In genomic region chr9:31958572-31958971, GRCh38 we compare ENCODE assay signal across 30 cellular contexts.
A peak's percentile ranks its signal among the peaks of the same experiment; 100 is the strongest.
DNase-seq lines count a peak whose midpoint lies in the region; ATAC-seq, FAIRE-seq and TF ChIP-seq lines count a peak whose summit lies in the region.
"Had no signal": no experiment of that assay in that cellular context is flagged by ENCODE, and none has a peak within 500 bp of the region (broad histone marks: within the 10 kb centered on the region; RNA-seq: fewer than 3 reads in every experiment).

No MANE protein-coding gene starts in this region.

- DNase-seq in HepG2 (ENCODE audit: low spot score): no peak
- DNase-seq in right lobe of liver: no peak
- no peak for DNase-seq in A549 (ENCODE audit: low read depth in 1 of 2, low spot score in 1 of 2)
- no peak for DNase-seq in SKM-1 (lab: John Stamatoyannopoulos, UW; ENCODE audit: unreplicated experiment)
- DNase-seq: 8988T; ACHN; AML-193; BE2C; C1 segment of cervical spinal cord; Caco-2; Calu3; CD4-positive, alpha-beta memory T cell; CD4-positive, alpha-beta T cell; CD4-positive, CD25-positive, alpha-beta regulatory T cell; CD8-positive, alpha-beta memory T cell; CD8-positive, alpha-beta T cell; COR-L47; DMS 273 treated with DMSO at 0.1 percent for 48 hours; DMS153; DMS53; DMS79; DMS79 treated with DMSO at 0.1 percent for 48 hours; DND-41; EL had no signal

- H3K4me1 ChIP-seq in HepG2 (ENCODE audit: insufficient read depth, low read length) (no peaks in the 10 kb centered on the region), right lobe of liver (no peaks in the 10 kb centered on the region), A549 (no peaks in the 10 kb centered on the region)
- H3K4me1 ChIP-seq: BE2C; BLaER1; BLaER1 treated with 17β-estradiol and CSF1 and Interleukin-3, amounts not matched to agents 10 nM and 100 nM; Caco-2 had no signal

- no TSS peak for BruUV-seq in HepG2 (replicated peaks; lab: Mats Ljungman, UMichigan)

- TF ChIP-seq RAD21 in HepG2 (CRISPR knock-in tag; IDR thresholded peaks at IDR 0.05) (no peak), A549 (conservative IDR thresholded peaks at IDR 0.05 in 1 of 2, IDR thresholded peaks at IDR 0.05 in 1 of 2) (no peak)

- H3K27me3 ChIP-seq in HepG2 (ENCODE audit: control insufficient read depth in 1 of 2, insufficient read depth in 2 of 2, low read length in 2 of 2): no peaks in the 10 kb centered on the region
- H3K27me3 ChIP-seq in right lobe of liver: no peaks in the 10 kb centered on the region
- H3K27me3 ChIP-seq: BE2C; BLaER1; BLaER1 treated with 17β-estradiol and CSF1 and Interleukin-3, amounts not matched to agents 10 nM and 100 nM had no signal

- H3K4me3 ChIP-seq in HepG2 (replicated peaks in 1 of 3; ENCODE audit: insufficient read depth in 1 of 3, low read depth in 2 of 3, low read length in 3 of 3) (no peak overlapping the region), right lobe of liver (no peak overlapping the region), A549 (no peak overlapping the region)
- H3K4me3 ChIP-seq: BLaER1; BLaER1 treated with 17β-estradiol and CSF1 and Interleukin-3, amounts not matched to agents 10 nM and 100 nM had no signal

- no peaks in the 10 kb centered on the region for H3K79me2 ChIP-seq in HepG2 (ENCODE audit: insufficient read depth, low read length)

- peaks cover 62% of the 10 kb centered on the region for H3K9me3 ChIP-seq in HepG2 (ENCODE audit: low read length)
- H3K9me3 ChIP-seq in right lobe of liver: no peaks in the 10 kb centered on the region
- peaks cover 10% of the 10 kb centered on the region; the same call in 2 of the 3 replicates for H3K9me3 ChIP-seq in A549
- H3K9me3 ChIP-seq: BE2C had no signal

- peaks cover 7 to 25% of the 10 kb centered on the region in 2 experiments; a peak in 4 of 5 replicates for H3K36me3 ChIP-seq in HepG2 (replicated peaks in 1 of 2; ENCODE audit: control insufficient read depth in 1 of 2, insufficient read depth in 2 of 2, low read length in 2 of 2)
- H3K36me3 ChIP-seq in right lobe of liver: no peaks in the 10 kb centered on the region
- H3K36me3 ChIP-seq: BE2C; BLaER1; BLaER1 treated with 17β-estradiol and CSF1 and Interleukin-3, amounts not matched to agents 10 nM and 100 nM had no signal

- TF ChIP-seq EP300 in HepG2 (IDR thresholded peaks at IDR 0.05; ENCODE audit: low read depth in 2 of 2, low read length in 2 of 2): no peak
- no peak for TF ChIP-seq EP300 in HepG2 (CRISPR knock-in tag; IDR thresholded peaks at IDR 0.05; ENCODE audit: borderline replicate concordance)
- TF ChIP-seq EP300 in A549 (IDR thresholded peaks at IDR 0.05): no peak

- ATAC-seq in HepG2 (no peak), right lobe of liver (no peak), A549 (no peak)
- ATAC-seq: CD8-positive, alpha-beta T cell had no signal

- H3K9ac ChIP-seq in HepG2 (ENCODE audit: insufficient read depth, low read depth, low read length): no peak overlapping the region
- H3K9ac ChIP-seq: BLaER1; BLaER1 treated with 17β-estradiol and CSF1 and Interleukin-3, amounts not matched to agents 10 nM and 100 nM had no signal

- WGBS in HepG2 (ENCODE audit: low lambda C conversion rate): 97% methylated on average over 1 of the region's 1 CpG
- WGBS in right lobe of liver (ENCODE audit: insufficient coverage, low coverage, low lambda C conversion rate, missing lambda C conversion rate): 10% methylated on average over 1 of the region's 1 CpG
- WGBS in A549 (ENCODE audit: missing lambda C conversion rate): 14% methylated on average over 1 of the region's 1 CpG

- in situ Hi-C loops in HepG2 (cut with HindIII; ENCODE audit: extremely low pct_ligation_motif_present, low pct_unique_long_range_greater_than_20kb): no loop called here

- intact Hi-C loops in HepG2 (cut with micrococcal nuclease; ENCODE audit: unreplicated experiment): no loop called here
- intact Hi-C loops in right lobe of liver (cut with DNase I): no loop called here

- POLR2A ChIA-PET in HepG2 (lab: Yijun Ruan, JAX) (no interaction called here), A549 (lab: Yijun Ruan, JAX) (no interaction called here)

- no peak for TF ChIP-seq POLR2A in HepG2 (IDR thresholded peaks at IDR 0.05; ENCODE audit: insufficient read depth in 1 of 2, low read depth in 2 of 2, low read length in 2 of 2)
- no peak for TF ChIP-seq POLR2A in right lobe of liver (IDR thresholded peaks at IDR 0.05)
- TF ChIP-seq POLR2A in A549 (IDR thresholded peaks at IDR 0.05; ENCODE audit: low read length): no peak

- H4K20me1 ChIP-seq in HepG2 (ENCODE audit: insufficient read depth, low read length): no peaks in the 10 kb centered on the region
- H4K20me1 ChIP-seq: BLaER1; BLaER1 treated with 17β-estradiol and CSF1 and Interleukin-3, amounts not matched to agents 10 nM and 100 nM had no signal

- no peak for FAIRE-seq in HepG2 (lab: Jason Lieb, UNC)
- no peak for FAIRE-seq in A549 (lab: Jason Lieb, UNC)
- FAIRE-seq: A204.1, D721Med had no signal

- TF ChIP-seq CTCF in HepG2 (CRISPR knock-in tag; IDR thresholded peaks at IDR 0.05) (no peak), right lobe of liver (IDR thresholded peaks at IDR 0.05) (no peak), A549 (IDR thresholded peaks at IDR 0.05) (no peak)

- H3K27ac ChIP-seq in HepG2 (ENCODE audit: extremely low read length, insufficient read depth, low read length) (no peak overlapping the region), right lobe of liver (no peak overlapping the region), A549 (no peak overlapping the region)
- H3K27ac ChIP-seq: 22Rv1; BLaER1; BLaER1 treated with 17β-estradiol and CSF1 and Interleukin-3, amounts not matched to agents 10 nM and 100 nM; C4-2B had no signal

- CTCF ChIA-PET in HepG2 (lab: Yijun Ruan, JAX; ENCODE audit: low intra/inter-chr PET ratio, low total read pairs) (no interaction called here), A549 (lab: Yijun Ruan, JAX) (no interaction called here)

- no peak overlapping the region for H2AFZ ChIP-seq in HepG2 (ENCODE audit: low read length)

- H3K4me2 ChIP-seq in HepG2 (ENCODE audit: low read depth, low read length) (no peak overlapping the region), A549 (no peak overlapping the region)
- H3K4me2 ChIP-seq: BLaER1; BLaER1 treated with 17β-estradiol and CSF1 and Interleukin-3, amounts not matched to agents 10 nM and 100 nM had no signal

TF ChIP-seq in HepG2, 621 proteins besides CTCF, POLR2A, EP300 and RAD21:
- TF ChIP-seq ZNF713 (CRISPR knock-in tag; IDR thresholded peaks at IDR 0.05) (no peak), IRX3 (CRISPR knock-in tag; IDR thresholded peaks at IDR 0.05; ENCODE audit: borderline replicate concordance, low read depth) (no peak), DR1 (CRISPR knock-in tag; IDR thresholded peaks at IDR 0.05) (no peak), ASH2L (IDR thresholded peaks at IDR 0.05; ENCODE audit: insufficient read length, low read depth, low read length) (no peak), ZNF12 (CRISPR knock-in tag; IDR thresholded peaks at IDR 0.05) (no peak), ARNT (IDR thresholded peaks at IDR 0.05) (no peak), ELF4 (CRISPR knock-in tag; IDR thresholded peaks at IDR 0.05; ENCODE audit: borderline replicate concordance) (no peak), MAFK (conservative IDR thresholded peaks at IDR 0.05 in 1 of 2, IDR thresholded peaks at IDR 0.05 in 1 of 2; ENCODE audit: low read length in 2 of 2) (peak in 1 of 2 experiments; percentile 50; a peak in 2 of 4 replicates), NPAS2 (CRISPR knock-in tag; IDR thresholded peaks at IDR 0.05; ENCODE audit: borderline replicate concordance) (no peak), LBX2 (CRISPR knock-in tag; IDR thresholded peaks at IDR 0.05; ENCODE audit: borderline replicate concordance) (no peak), MAFF (IDR thresholded peaks at IDR 0.05; ENCODE audit: low read depth, low read length) (0 out of 2 replicates have a peak, but pooled peaks have one; percentile 23)

TF ChIP-seq in A549, 52 proteins besides CTCF, POLR2A, EP300 and RAD21:
- TF ChIP-seq HDAC2 (IDR thresholded peaks at IDR 0.05) (no peak), PHF8 (IDR thresholded peaks at IDR 0.05; ENCODE audit: borderline replicate concordance, low read depth) (no peak), MAFK (IDR thresholded peaks at IDR 0.05; ENCODE audit: partially characterized antibody) (peak; percentile 51), JUNB (IDR thresholded peaks at IDR 0.05) (no peak), HOXB13 (CRISPR knock-in tag; IDR thresholded peaks at IDR 0.05; ENCODE audit: low read depth) (no peak), MAX (IDR thresholded peaks at IDR 0.05) (no peak)
TF ChIP-seq in A549: peak in this region for 1.
